1 cellular context compared by ENCODE assay signal in the genomic region with DNA sequence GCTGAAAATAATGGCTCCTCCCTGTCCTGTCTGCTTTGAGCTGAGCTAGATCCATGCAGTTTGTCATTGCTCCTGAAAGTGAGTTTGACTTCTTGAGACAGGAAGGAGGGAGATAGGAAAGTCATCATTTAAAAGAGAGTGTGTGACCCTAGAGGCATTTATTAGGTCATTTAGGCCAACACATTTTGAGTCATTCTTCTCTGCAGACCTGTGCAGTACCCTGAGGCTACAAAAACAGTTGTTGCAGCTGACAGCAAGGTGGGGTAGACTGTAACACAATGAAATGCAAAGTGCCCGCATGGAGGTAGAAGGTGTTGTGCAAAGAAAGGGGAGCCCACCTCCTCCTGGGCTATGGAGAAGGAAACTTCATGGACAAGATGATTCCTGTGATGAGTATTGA.
TF ChIP-seq lines count a peak whose summit lies in the region.

No MANE protein-coding gene starts in this region.

TF ChIP-seq in GM23338, 12 proteins besides CTCF, POLR2A, EP300 and RAD21:
- TF ChIP-seq CREB1 (CRISPR knock-in tag; IDR thresholded peaks at IDR 0.05; ENCODE audit: low read depth): no peak
- no peak for TF ChIP-seq ETS1 (IDR thresholded peaks at IDR 0.05)
- no peak for TF ChIP-seq NANOG (IDR thresholded peaks at IDR 0.05; ENCODE audit: borderline replicate concordance)
- no peak for TF ChIP-seq POLR2AphosphoS5 (IDR thresholded peaks at IDR 0.05; ENCODE audit: low read depth)
- no peak for TF ChIP-seq STAT1 (IDR thresholded peaks at IDR 0.05; ENCODE audit: unreplicated experiment)
- no peak for TF ChIP-seq EZH2 (IDR thresholded peaks at IDR 0.05; ENCODE audit: low read depth, unreplicated experiment)
- no peak for TF ChIP-seq JUNB (IDR thresholded peaks at IDR 0.05; ENCODE audit: unreplicated experiment)
- TF ChIP-seq ZNF331 (CRISPR knock-in tag; IDR thresholded peaks at IDR 0.05; ENCODE audit: low read depth): no peak
- no peak for TF ChIP-seq ZNF462 (CRISPR knock-in tag; IDR thresholded peaks at IDR 0.05)
- TF ChIP-seq EZH2phosphoT487 (IDR thresholded peaks at IDR 0.05; ENCODE audit: unreplicated experiment): no peak
- no peak for TF ChIP-seq ZNF114 (CRISPR knock-in tag; IDR thresholded peaks at IDR 0.05)
- no peak for TF ChIP-seq REST (IDR thresholded peaks at IDR 0.05; ENCODE audit: unreplicated experiment)
